ENCODE assay signal across 9 cellular contexts in the genomic region with DNA sequence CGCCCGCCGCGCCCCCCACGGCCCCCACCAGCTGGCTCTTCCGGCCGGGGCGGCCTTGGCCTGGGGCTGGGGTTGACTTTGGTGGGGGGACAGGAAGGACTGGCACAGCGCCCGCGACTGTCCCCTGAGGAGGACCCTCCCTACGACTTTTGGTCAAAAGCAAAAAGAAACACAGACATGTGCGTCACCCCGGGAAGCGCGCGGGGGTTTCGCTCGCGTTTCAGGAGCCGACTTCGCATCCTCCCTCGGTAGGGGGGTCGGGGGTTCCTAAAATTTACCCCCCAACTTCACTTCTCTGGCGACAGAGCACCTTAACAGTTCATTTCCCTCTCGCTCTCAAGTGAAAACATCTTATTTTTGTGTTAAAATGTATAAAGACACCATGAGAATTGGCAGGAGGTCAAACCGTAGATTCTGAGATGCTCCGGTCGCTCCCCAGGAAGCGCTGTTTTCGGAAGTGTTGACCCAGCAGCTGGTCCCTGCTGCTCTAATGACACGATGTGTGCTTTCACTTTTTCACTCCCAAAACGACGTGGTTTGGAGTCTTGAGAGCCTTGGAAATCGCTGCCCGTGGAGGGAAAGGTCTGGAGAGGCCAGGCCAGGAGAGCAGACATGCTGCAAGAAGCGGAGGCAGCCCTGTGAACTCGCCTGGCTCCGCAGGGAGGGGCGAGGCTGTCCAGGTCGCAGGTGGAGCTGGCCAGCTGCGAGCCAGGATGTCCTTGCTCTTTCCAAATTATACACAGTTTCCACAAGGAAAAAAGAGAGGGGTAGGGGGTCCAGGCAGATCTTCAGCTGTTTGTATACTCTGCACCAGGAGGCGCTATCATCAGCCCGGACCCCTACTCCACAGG.
DNase-seq lines count a peak whose midpoint lies in the region; ATAC-seq, FAIRE-seq and TF ChIP-seq lines count a peak whose summit lies in the region.
"Had no signal": no experiment of that assay in that cellular context is flagged by ENCODE, and none has a peak within 500 bp of the region (broad histone marks: within the 10 kb centered on the region; RNA-seq: fewer than 3 reads in every experiment).

No MANE protein-coding gene starts in this region.

- in situ Hi-C loops in transverse colon (cut with MboI; ENCODE audit: low pct_ligation_motif_present in 1 of 4, low pct_unique_long_range_greater_than_20kb in 1 of 4, low sequenced_read_pairs in 3 of 4), result no loop called here

- peak; percentile 9 to 25 for ATAC-seq in activated T-cell treated with anti-CD3 and anti-CD28 coated beads, Interleukin-2, amount 50 U/mL, for 4 hours
- peak; percentile 40 to 50 for ATAC-seq in naive B cell (ENCODE audit: low read depth in 2 of 2)

- H3K9me3 Mint-ChIP-seq in activated T-cell treated with anti-CD3 and anti-CD28 coated beads, Interleukin-2, amount 50 U/mL, for 4 hours, result no peaks in the 10 kb centered on the region
- peaks cover 0 to 1% (median 0%) of the 10 kb centered on the region in 7 donors for H3K9me3 Mint-ChIP-seq in naive B cell

- H3K27ac Mint-ChIP-seq in naive B cell, result peak overlapping the region; percentile 95 to 100 (median 98)

- peak overlapping the region; percentile 56 for H3K9ac ChIP-seq in fibroblast of lung (ENCODE audit: insufficient read depth, low read length)

- H3K27me3 Mint-ChIP-seq in activated T-cell treated with anti-CD3 and anti-CD28 coated beads, Interleukin-2, amount 50 U/mL, for 4 hours (ENCODE audit: low read depth), result peaks cover 5% of the 10 kb centered on the region
- H3K27me3 Mint-ChIP-seq in naive B cell, result no peaks in the 10 kb centered on the region

- H3K4me3 ChIP-seq in LNCaP clone FGC (ENCODE audit: low read depth, low read length) (peak overlapping the region; percentile 49), fibroblast of lung (replicated peaks in 1 of 4; ENCODE audit: control extremely low read depth in 1 of 4, insufficient read depth in 1 of 4, low read depth in 3 of 4, low read length in 4 of 4) (peak overlapping the region; percentile 63 to 83 (median 74)), transverse colon (peak overlapping the region; percentile 32 to 84 (median 57))

- peak overlapping the region; percentile 99 for H3K4me2 ChIP-seq in fibroblast of lung (ENCODE audit: extremely low read depth, insufficient read depth, low read length)

- H3K9me3 ChIP-seq in fibroblast of lung (ENCODE audit: control insufficient read depth, insufficient read depth, low read depth, low read length) (no peaks in the 10 kb centered on the region), transverse colon (no peaks in the 10 kb centered on the region)

- peaks cover 46% of the 10 kb centered on the region for H3K4me1 Mint-ChIP-seq in activated T-cell treated with anti-CD3 and anti-CD28 coated beads, Interleukin-2, amount 50 U/mL, for 4 hours (ENCODE audit: low read depth)
- H3K4me1 Mint-ChIP-seq in naive B cell, result peaks cover 33 to 53% (median 45%) of the 10 kb centered on the region in 3 donors

- no peaks in the 10 kb centered on the region for H3K79me2 ChIP-seq in fibroblast of lung (ENCODE audit: control insufficient read depth, insufficient read depth, low read length)

- no peaks in the 10 kb centered on the region for H3K36me3 ChIP-seq in fibroblast of lung (ENCODE audit: control insufficient read depth, insufficient read depth, low read length)
- H3K36me3 ChIP-seq in transverse colon, result no peaks in the 10 kb centered on the region

- no peaks in the 10 kb centered on the region for H4K20me1 ChIP-seq in fibroblast of lung (ENCODE audit: control insufficient read depth, extremely low read depth, insufficient read depth, low read length)

- intact Hi-C loops in transverse colon (cut with DNase I; ENCODE audit: low total_unique reads), result no loop called here

- H3K27ac ChIP-seq in fibroblast of lung (ENCODE audit: insufficient read depth, low read length) (peak overlapping the region; percentile 52), transverse colon (peak overlapping the region; percentile 74 to 91 (median 86))

- TF ChIP-seq EP300 in transverse colon (IDR thresholded peaks at IDR 0.05; ENCODE audit: low read depth), result no peak

- peak overlapping the region; percentile 91 for H2AFZ ChIP-seq in fibroblast of lung (ENCODE audit: low read length)

- TF ChIP-seq POLR2A in GM12892 (IDR thresholded peaks at IDR 0.05; ENCODE audit: low read depth, low read length), result no peak
- TF ChIP-seq POLR2A in transverse colon (IDR thresholded peaks at IDR 0.05), result no peak

- WGBS in transverse colon (ENCODE audit: low coverage in 1 of 2), 2 donors, result 0 to 3% methylated on average over 1 to 36 of the region's 44 CpGs

- H3K27me3 ChIP-seq in fibroblast of lung (ENCODE audit: control insufficient read depth, insufficient read depth, low read length) (no peaks in the 10 kb centered on the region), transverse colon (peaks cover 13% of the 10 kb centered on the region)

- FAIRE-seq in GM12892 (lab: Jason Lieb, UNC), result no peak
- FAIRE-seq: colon had no signal

- peak overlapping the region; percentile 84 for H3K4me3 Mint-ChIP-seq in activated T-cell treated with anti-CD3 and anti-CD28 coated beads, Interleukin-2, amount 50 U/mL, for 4 hours
- peak overlapping the region; percentile 89 to 97 (median 95) for H3K4me3 Mint-ChIP-seq in naive B cell

- TF ChIP-seq CTCF in LNCaP clone FGC (IDR thresholded peaks at IDR 0.05; ENCODE audit: control insufficient read depth, extremely low read depth, insufficient read depth) (no peak), fibroblast of lung (conservative IDR thresholded peaks at IDR 0.05 in 1 of 2, IDR thresholded peaks at IDR 0.05 in 1 of 2; ENCODE audit: low read depth in 1 of 2, low read length in 2 of 2) (peak; percentile 47 to 53), transverse colon (IDR thresholded peaks at IDR 0.05) (peak in 1 of 5 experiments; percentile 5)

- DNase-seq in GM12892 (ENCODE audit: insufficient read length) (peak; percentile 28), LNCaP clone FGC (ENCODE audit: low read depth) (no peak), fibroblast of lung (ENCODE audit: low read depth in 2 of 2) (peak; percentile 15 to 59), naive B cell (peak; percentile 73), transverse colon (peak; percentile 51), NCI-H2171 treated with DMSO at 0.1 percent for 48 hours (lab: John Stamatoyannopoulos, UW) (no peak), NCI-H1436 treated with DMSO at 0.1 percent for 48 hours (lab: John Stamatoyannopoulos, UW) (no peak)
- DNase-seq in activated T-cell treated with anti-CD3 and anti-CD28 coated beads, Interleukin-2, amount 50 U/mL, for 4 hours, result peak; percentile 24

- peaks cover 5% of the 10 kb centered on the region for H3K4me1 ChIP-seq in fibroblast of lung (ENCODE audit: control insufficient read depth, extremely low read depth, insufficient read depth, low read length)
- peaks cover 0 to 30% (median 12%) of the 10 kb centered on the region in 4 donors for H3K4me1 ChIP-seq in transverse colon

- H3K36me3 Mint-ChIP-seq in activated T-cell treated with anti-CD3 and anti-CD28 coated beads, Interleukin-2, amount 50 U/mL, for 4 hours (ENCODE audit: insufficient read depth), result no peaks in the 10 kb centered on the region
- peaks cover 0 to under 1% of the 10 kb centered on the region in 2 donors for H3K36me3 Mint-ChIP-seq in naive B cell

Comparison
In these comparisons a context has a peak if more than half of its experiments do, and no peak if none do; other contexts are left out.
1. DNase-seq: peak in GM12892 (single experiment), activated T-cell treated with anti-CD3 and anti-CD28 coated beads, Interleukin-2, amount 50 U/mL, for 4 hours (single experiment), fibroblast of lung (2 of 2), naive B cell (single experiment) and transverse colon (single experiment); none in LNCaP clone FGC (single experiment), NCI-H2171 treated with DMSO at 0.1 percent for 48 hours (single experiment) and NCI-H1436 treated with DMSO at 0.1 percent for 48 hours (single experiment).
2. Peak in every context shown above with its lines, with median percentiles within 50 percentile points of each other: H3K4me3 ChIP-seq.